ENCODE assay signal across 8 cellular contexts in genomic region chr9:14356376-14356775, GRCh38. TPM values are rescaled to one million over a fixed set of nuclear protein-coding genes. Genes with fewer than 3 reads are reported as not detected.
"Had no signal": no experiment of that assay in that cellular context is flagged by ENCODE, and none has a peak within 500 bp of the region (broad histone marks: within the 10 kb centered on the region; RNA-seq: fewer than 3 reads in every experiment).

No MANE protein-coding gene starts in this region.

- H3K4me1 ChIP-seq: parathyroid adenoma had no signal

- H3K79me2 ChIP-seq: parathyroid adenoma had no signal

- H3K36me3 ChIP-seq: transverse colon had no signal

- DNase-seq: activated CD4-positive, CD25-positive, alpha-beta regulatory T cell; activated naive CD4-positive, alpha-beta T cell treated with anti-CD3 and anti-CD28 coated beads for 36 hours; activated naive CD8-positive, alpha-beta T cell treated with anti-CD3 and anti-CD28 coated beads, Interleukin-2, amount 50 U/mL, for 24 hours; aorta; hippocampal formation; transverse colon had no signal

- H2AFZ ChIP-seq: parathyroid adenoma had no signal

- H3K9ac ChIP-seq: parathyroid adenoma had no signal

- H3K9me3 ChIP-seq: transverse colon had no signal

- H3K4me3 ChIP-seq: transverse colon had no signal

- H3K27ac ChIP-seq: parathyroid adenoma had no signal

RNA-seq across cellular contexts. Expression of gene NFIB, which starts 42.4 kb away (rescaled TPM):
- total RNA-seq: activated CD8-positive, alpha-beta memory T cell treated with anti-CD3 and anti-CD28 coated beads for 36 hours; activated naive CD4-positive, alpha-beta T cell treated with anti-CD3 and anti-CD28 coated beads for 36 hours had no signal
